Comparison of ENCODE assay signal across 15 cellular contexts in the genomic region with DNA sequence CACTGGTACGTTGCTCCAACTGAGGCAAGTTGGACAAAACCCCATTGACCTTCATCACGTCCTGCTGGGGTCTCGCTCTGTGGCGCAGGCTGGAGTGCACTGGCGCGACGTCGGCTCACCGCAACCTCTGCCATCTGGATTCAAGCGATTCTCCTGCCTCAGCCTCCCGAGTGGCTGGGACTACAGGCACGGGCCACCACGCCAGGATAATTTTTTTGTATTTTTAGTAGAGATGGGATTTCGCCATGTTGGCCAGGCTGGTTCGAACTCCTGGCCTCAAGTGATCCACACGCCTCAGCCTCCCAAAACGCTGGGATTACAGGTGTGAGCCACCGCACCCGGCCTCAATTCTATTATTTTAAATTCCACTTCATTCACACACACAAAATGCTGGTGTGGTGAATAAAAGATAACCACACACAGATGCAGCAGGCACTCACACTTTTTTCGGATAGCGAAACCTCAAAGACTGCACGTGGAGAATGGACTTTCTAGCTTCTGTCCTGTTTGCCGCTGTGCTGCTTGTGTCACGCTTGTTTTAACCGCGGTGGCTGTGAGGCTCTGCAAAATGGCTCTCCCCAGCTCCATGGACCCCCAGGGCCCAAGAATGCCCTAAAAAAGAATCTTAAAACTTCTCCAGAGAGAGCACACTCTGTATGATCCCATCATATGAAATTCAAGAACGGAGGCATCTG. TPM values are rescaled to one million over a fixed set of nuclear protein-coding genes. Genes with fewer than 3 reads are reported as not detected.
DNase-seq lines count a peak whose midpoint lies in the region; ATAC-seq, FAIRE-seq and TF ChIP-seq lines count a peak whose summit lies in the region.
"Had no signal": no experiment of that assay in that cellular context is flagged by ENCODE, and none has a peak within 500 bp of the region (broad histone marks: within the 10 kb centered on the region; RNA-seq: fewer than 3 reads in every experiment).

No MANE protein-coding gene starts in this region.

- CTCF ChIA-PET in HepG2 (lab: Yijun Ruan, JAX; ENCODE audit: low intra/inter-chr PET ratio, low total read pairs): no interaction called here

- H3K9me3 ChIP-seq in liver (ENCODE audit: control insufficient read depth in 4 of 4, low read length in 3 of 4) (no peaks in the 10 kb centered on the region), HepG2 (ENCODE audit: low read length) (no peaks in the 10 kb centered on the region), right lobe of liver (no peaks in the 10 kb centered on the region), sigmoid colon (no peaks in the 10 kb centered on the region), aorta (ENCODE audit: control insufficient read depth, low read length) (no peaks in the 10 kb centered on the region)

- H3K27me3 ChIP-seq in liver (ENCODE audit: control insufficient read depth in 4 of 4, insufficient read depth in 4 of 4, low read length in 3 of 4) (no peaks in the 10 kb centered on the region), HepG2 (ENCODE audit: control insufficient read depth in 1 of 2, insufficient read depth in 2 of 2, low read length in 2 of 2) (peaks cover 3 to 16% of the 10 kb centered on the region in 2 experiments; a peak in 3 of 5 replicates), right lobe of liver (no peaks in the 10 kb centered on the region), sigmoid colon (no peaks in the 10 kb centered on the region), aorta (ENCODE audit: control insufficient read depth in 1 of 2, insufficient read depth in 2 of 2, low read length in 1 of 2) (no peaks in the 10 kb centered on the region)
- H3K27me3 ChIP-seq: foreskin keratinocyte had no signal

- H3K36me3 ChIP-seq in liver (ENCODE audit: control insufficient read depth in 4 of 4, insufficient read depth in 3 of 4, low read depth in 1 of 4, low read length in 3 of 4) (no peaks in the 10 kb centered on the region), HepG2 (replicated peaks in 1 of 2; ENCODE audit: control insufficient read depth in 1 of 2, insufficient read depth in 2 of 2, low read length in 2 of 2) (no peaks in the 10 kb centered on the region), right lobe of liver (no peaks in the 10 kb centered on the region), sigmoid colon (peaks cover 0 to 9% (median 0%) of the 10 kb centered on the region in 4 donors), aorta (ENCODE audit: control insufficient read depth in 1 of 2, insufficient read depth in 2 of 2, low read length in 1 of 2) (no peaks in the 10 kb centered on the region)

- in situ Hi-C loops in HepG2 (cut with HindIII; ENCODE audit: extremely low pct_ligation_motif_present, low pct_unique_long_range_greater_than_20kb): no loop called here

- no peaks in the 10 kb centered on the region for H4K20me1 ChIP-seq in HepG2 (ENCODE audit: insufficient read depth, low read length)

- POLR2A ChIA-PET in HepG2 (lab: Yijun Ruan, JAX): no interaction called here

- TF ChIP-seq CTCF in liver (IDR thresholded peaks at IDR 0.05; ENCODE audit: low read depth, low read length, missing input control) (no peak), HepG2 (CRISPR knock-in tag; IDR thresholded peaks at IDR 0.05) (no peak), right lobe of liver (IDR thresholded peaks at IDR 0.05) (no peak), sigmoid colon (IDR thresholded peaks at IDR 0.05) (no peak)

- intact Hi-C loops in HepG2 (cut with micrococcal nuclease; ENCODE audit: unreplicated experiment): no loop called here
- intact Hi-C loops in right lobe of liver (cut with DNase I): no loop called here
- intact Hi-C loops in sigmoid colon (cut with DNase I): no loop called here
- intact Hi-C loops in aorta (cut with DNase I): loop anchor here (5.0 to 10.0 kb wide), 2 partner anchors 166 to 169 kb away; no protein-coding TSS in a partner anchor

- TF ChIP-seq RAD21 in liver (IDR thresholded peaks at IDR 0.05) (no peak), HepG2 (CRISPR knock-in tag; IDR thresholded peaks at IDR 0.05) (no peak)

- no peaks in the 10 kb centered on the region for H3K4me1 ChIP-seq in liver (ENCODE audit: control insufficient read depth in 4 of 4, insufficient read depth in 4 of 4, low read length in 3 of 4)
- H3K4me1 ChIP-seq in HepG2 (ENCODE audit: insufficient read depth, low read length): no peaks in the 10 kb centered on the region
- no peaks in the 10 kb centered on the region for H3K4me1 ChIP-seq in right lobe of liver
- H3K4me1 ChIP-seq in sigmoid colon: peaks cover 0 to 85% (median 76%) of the 10 kb centered on the region in 4 donors
- H3K4me1 ChIP-seq in aorta (ENCODE audit: control insufficient read depth in 1 of 2, insufficient read depth in 2 of 2, low read length in 2 of 2): peaks cover 4 to 14% of the 10 kb centered on the region in 2 donors

- H3K27ac ChIP-seq in liver (ENCODE audit: low read depth in 1 of 2, low read length in 2 of 2) (peak overlapping the region; percentile 54 to 82), HepG2 (ENCODE audit: extremely low read length, insufficient read depth, low read length) (no peak overlapping the region), right lobe of liver (peak overlapping the region; percentile 31 to 44 (median 43)), sigmoid colon (peak overlapping the region; percentile 80 to 97 (median 86)), aorta (ENCODE audit: low read depth in 1 of 2, low read length in 2 of 2) (peak overlapping the region; percentile 71 to 79)
- H3K27ac ChIP-seq: foreskin keratinocyte had no signal

- TF ChIP-seq EP300 in HepG2 (IDR thresholded peaks at IDR 0.05; ENCODE audit: low read depth in 2 of 2, low read length in 2 of 2): no peak
- TF ChIP-seq EP300 in HepG2 (CRISPR knock-in tag; IDR thresholded peaks at IDR 0.05; ENCODE audit: borderline replicate concordance): no peak
- TF ChIP-seq EP300 in sigmoid colon (IDR thresholded peaks at IDR 0.05): no peak

- no peak overlapping the region for H2AFZ ChIP-seq in HepG2 (ENCODE audit: low read length)

- H3K4me3 ChIP-seq in liver (ENCODE audit: low read depth in 1 of 3, low read length in 3 of 3) (no peak overlapping the region), HepG2 (replicated peaks in 1 of 3; ENCODE audit: insufficient read depth in 1 of 3, low read depth in 2 of 3, low read length in 3 of 3) (no peak overlapping the region), right lobe of liver (no peak overlapping the region), sigmoid colon (no peak overlapping the region), aorta (ENCODE audit: low read length in 2 of 2) (no peak overlapping the region)

- H3K9ac ChIP-seq in liver (ENCODE audit: low read depth in 1 of 2, low read length in 2 of 2) (no peak overlapping the region), HepG2 (ENCODE audit: insufficient read depth, low read depth, low read length) (no peak overlapping the region)

- no peak overlapping the region for H3K4me2 ChIP-seq in HepG2 (ENCODE audit: low read depth, low read length)

- 92% methylated on average over 27 of the region's 27 CpGs for WGBS in liver
- 44% methylated on average over 17 of the region's 27 CpGs for WGBS in HepG2 (ENCODE audit: low lambda C conversion rate)
- WGBS in right lobe of liver (ENCODE audit: insufficient coverage, low coverage, low lambda C conversion rate, missing lambda C conversion rate): 83% methylated on average over 13 of the region's 27 CpGs
- 95 to 96% methylated on average over 27 of the region's 27 CpGs for WGBS in sigmoid colon, 2 donors
- 84 to 88% methylated on average over 27 of the region's 27 CpGs for WGBS in aorta, 2 donors

- BruUV-seq in HepG2 (replicated peaks; lab: Mats Ljungman, UMichigan): no TSS peak

- TF ChIP-seq POLR2A in HepG2 (IDR thresholded peaks at IDR 0.05; ENCODE audit: insufficient read depth in 1 of 2, low read depth in 2 of 2, low read length in 2 of 2) (no peak), right lobe of liver (IDR thresholded peaks at IDR 0.05) (no peak), sigmoid colon (IDR thresholded peaks at IDR 0.05) (no peak)

- FAIRE-seq in HepG2 (lab: Jason Lieb, UNC): no peak

- DNase-seq in HepG2 (ENCODE audit: low spot score): no peak
- DNase-seq in right lobe of liver: peak in 2 of 3 donors; percentile 36 to 47
- no peak for DNase-seq in sigmoid colon
- DNase-seq in aorta: no peak
- no peak for DNase-seq in NCI-H82 (lab: John Stamatoyannopoulos, UW)
- DNase-seq in germinal center (ENCODE audit: low spot score): no peak
- DNase-seq in middle frontal gyrus (ENCODE audit: extremely low spot score, low spot score): no peak
- DNase-seq: activated CD4-positive, alpha-beta T cell treated with anti-CD3 and anti-CD28 coated beads for 1 hour; activated naive CD8-positive, alpha-beta T cell treated with anti-CD3 and anti-CD28 coated beads, Interleukin-2, amount 50 U/mL, for 24 hours; activated T-cell treated with anti-CD3 and anti-CD28 coated beads, Interleukin-2, amount 50 U/mL, for 24 hours; foreskin keratinocyte; NCI-H69; RPMI8226; T-helper 2 cell had no signal

- ATAC-seq in HepG2 (no peak), right lobe of liver (no peak), aorta (ENCODE audit: low FRiP score) (no peak)
- ATAC-seq: activated naive CD8-positive, alpha-beta T cell treated with anti-CD3 and anti-CD28 coated beads, Interleukin-2, amount 50 U/mL, for 24 hours; foreskin keratinocyte had no signal

- H3K79me2 ChIP-seq in HepG2 (ENCODE audit: insufficient read depth, low read length): no peaks in the 10 kb centered on the region

RNA-seq across cellular contexts. Expression of a gene that starts 58.4 kb away (rescaled TPM):
- 10 to 100 TPM; 41.0 to 68.5 TPM for total RNA-seq in liver
- 10 to 100 TPM in 1 of 2 donors, 1 to 10 TPM in 1; 5.0 to 34.7 TPM for polyA plus RNA-seq in liver
- total RNA-seq in HepG2 (2016; rRNA removed; fragmentation: Illumina TruSeq; extraction: Trizol): not detected in 2 replicates
- total RNA-seq in HepG2 (2016; cell fraction: cytosol; rRNA removed; fragmentation: Illumina TruSeq; extraction: Trizol; ENCODE audit: low read depth): not detected in 2 replicates
- not detected in 2 replicates for total RNA-seq in HepG2 (2016; cell fraction: insoluble cytoplasmic fraction; rRNA removed; fragmentation: Illumina TruSeq; extraction: Trizol)
- not detected in 2 replicates for total RNA-seq in HepG2 (2016; cell fraction: membrane; rRNA removed; fragmentation: Illumina TruSeq; extraction: Trizol)
- total RNA-seq in HepG2 (2016; cell fraction: nucleus; rRNA removed; fragmentation: Illumina TruSeq; extraction: Trizol): not detected in 2 replicates
- polyA plus RNA-seq in HepG2 (2011; rRNA removed): 0.03 TPM in 1 of 2 replicates, not detected in the other
- not detected in 2 replicates for polyA plus RNA-seq in HepG2 (2011; cell fraction: cytosol; rRNA removed)
- 0.05 TPM in 1 of 2 replicates, not detected in the other for polyA plus RNA-seq in HepG2 (2011; cell fraction: nucleus; rRNA removed)
- not detected in 2 replicates for polyA plus RNA-seq in HepG2 (2012)
- polyA plus RNA-seq in HepG2 (2016; cell fraction: cytosol; fragmentation: Illumina TruSeq; extraction: Trizol; ENCODE audit: low read depth): not detected in 2 replicates
- not detected in 2 replicates for polyA plus RNA-seq in HepG2 (2016; cell fraction: insoluble cytoplasmic fraction; fragmentation: Illumina TruSeq; extraction: Trizol; ENCODE audit: low read depth)
- not detected in 2 replicates for polyA plus RNA-seq in HepG2 (2016; cell fraction: membrane; fragmentation: Illumina TruSeq; extraction: Trizol; ENCODE audit: low read depth)
- not detected in 2 replicates for polyA plus RNA-seq in HepG2 (2016; cell fraction: nucleus; fragmentation: Illumina TruSeq; extraction: Trizol; ENCODE audit: insufficient read depth, low read depth)
- polyA minus RNA-seq in HepG2 (2011; rRNA and poly(A)+ RNA removed; ENCODE audit: low replicate concordance): 10.2 TPM in 1 of 2 replicates, not detected in the other
- polyA minus RNA-seq in HepG2 (2011; cell fraction: cytosol; rRNA and poly(A)+ RNA removed): not detected in 2 replicates
- 0.13 TPM in 1 of 2 replicates, not detected in the other for polyA minus RNA-seq in HepG2 (2011; cell fraction: nucleus; rRNA and poly(A)+ RNA removed)
- 10 to 100 TPM in 5 of 6 experiments, 1 to 10 TPM in 1; 8.0 to 89.8 (median 41.1) TPM for total RNA-seq in right lobe of liver
- total RNA-seq in sigmoid colon: 100 to 1,000 TPM; 235 to 598 (median 350) TPM
- 10 to 100 TPM in 2 of 3 donors, 1 to 10 TPM in 1; 9.2 to 60.5 (median 10.8) TPM for polyA plus RNA-seq in sigmoid colon
- 100 to 1,000 TPM; 564 to 910 TPM for total RNA-seq in aorta
- 100 to 1,000 TPM in 1 of 2 donors, 10 to 100 TPM in 1; 73.3 to 379 TPM for polyA plus RNA-seq in aorta

RNA-seq across cellular contexts. Expression of a gene that starts 58.5 kb away (rescaled TPM):
- 10 to 100 TPM; 40.0 to 45.2 TPM for total RNA-seq in liver
- polyA plus RNA-seq in liver: 10 to 100 TPM in 1 of 2 donors, 1 to 10 TPM in 1; 8.0 to 40.7 TPM
- total RNA-seq in HepG2 (2016; rRNA removed; fragmentation: Illumina TruSeq; extraction: Trizol): 0.15 and 0.22 TPM in 2 replicates
- not detected in 2 replicates for total RNA-seq in HepG2 (2016; cell fraction: cytosol; rRNA removed; fragmentation: Illumina TruSeq; extraction: Trizol; ENCODE audit: low read depth)
- 0.15 and 0.35 TPM in 2 replicates for total RNA-seq in HepG2 (2016; cell fraction: insoluble cytoplasmic fraction; rRNA removed; fragmentation: Illumina TruSeq; extraction: Trizol)
- total RNA-seq in HepG2 (2016; cell fraction: membrane; rRNA removed; fragmentation: Illumina TruSeq; extraction: Trizol): not detected in 2 replicates
- total RNA-seq in HepG2 (2016; cell fraction: nucleus; rRNA removed; fragmentation: Illumina TruSeq; extraction: Trizol): 1.3 TPM in 1 of 2 replicates, not detected in the other
- polyA plus RNA-seq in HepG2 (2011; rRNA removed): 1.0 and 1.9 TPM in 2 replicates
- polyA plus RNA-seq in HepG2 (2011; cell fraction: cytosol; rRNA removed): 0.56 and 1.6 TPM in 2 replicates
- 1.2 and 4.2 TPM in 2 replicates for polyA plus RNA-seq in HepG2 (2011; cell fraction: nucleus; rRNA removed)
- 0.25 and 0.92 TPM in 2 replicates for polyA plus RNA-seq in HepG2 (2012)
- 0.21 TPM in 1 of 2 replicates, not detected in the other for polyA plus RNA-seq in HepG2 (2016; cell fraction: cytosol; fragmentation: Illumina TruSeq; extraction: Trizol; ENCODE audit: low read depth)
- 0.19 and 0.68 TPM in 2 replicates for polyA plus RNA-seq in HepG2 (2016; cell fraction: insoluble cytoplasmic fraction; fragmentation: Illumina TruSeq; extraction: Trizol; ENCODE audit: low read depth)
- 0.21 and 0.27 TPM in 2 replicates for polyA plus RNA-seq in HepG2 (2016; cell fraction: membrane; fragmentation: Illumina TruSeq; extraction: Trizol; ENCODE audit: low read depth)
- polyA plus RNA-seq in HepG2 (2016; cell fraction: nucleus; fragmentation: Illumina TruSeq; extraction: Trizol; ENCODE audit: insufficient read depth, low read depth): 0.37 TPM in 1 of 2 replicates, not detected in the other
- polyA minus RNA-seq in HepG2 (2011; rRNA and poly(A)+ RNA removed; ENCODE audit: low replicate concordance): 3.0 and 8.4 TPM in 2 replicates
- 0.97 and 1.9 TPM in 2 replicates for polyA minus RNA-seq in HepG2 (2011; cell fraction: cytosol; rRNA and poly(A)+ RNA removed)
- 0.75 and 1.4 TPM in 2 replicates for polyA minus RNA-seq in HepG2 (2011; cell fraction: nucleus; rRNA and poly(A)+ RNA removed)
- total RNA-seq in right lobe of liver: 10 to 100 TPM in 5 of 6 experiments, 1 to 10 TPM in 1; 8.4 to 65.8 (median 42.5) TPM
- total RNA-seq in sigmoid colon: 1,000 to 10,000 TPM in 1 of 4 donors, 100 to 1,000 TPM in 3; 306 to 1,039 (median 489) TPM
- polyA plus RNA-seq in sigmoid colon: 10 to 100 TPM; 24.0 to 83.5 (median 25.2) TPM
- total RNA-seq in aorta: 1,000 to 10,000 TPM in 1 of 2 donors, 100 to 1,000 TPM in 1; 693 to 1,110 TPM
- polyA plus RNA-seq in aorta: 100 to 1,000 TPM; 117 to 670 TPM

Comparison
In these comparisons a context has a peak if more than half of its experiments do, and no peak if none do; other contexts are left out.
1. DNase-seq: peak in right lobe of liver (2 of 3); none in HepG2 (single experiment), sigmoid colon (single experiment), aorta (0 of 2), NCI-H82 (single experiment), germinal center (single experiment) and middle frontal gyrus (single experiment).
2. RNA of a gene that starts 58.4 kb away (total RNA-seq): 564 to 910 TPM in aorta, 235 to 598 TPM in sigmoid colon, 41.0 to 68.5 TPM in liver and 8.0 to 89.8 TPM in right lobe of liver; not detected in HepG2; every median in the first group is over 4 times any median in the second.
3. intact Hi-C loops: an anchor here in aorta (5.0 to 10.0 kb wide); none called in HepG2, right lobe of liver and sigmoid colon.